Comparison of ENCODE assay signal across 8 cellular contexts in genomic region chr1:202410854-202411357, GRCh38.
DNase-seq lines count a peak whose midpoint lies in the region; ATAC-seq, FAIRE-seq and TF ChIP-seq lines count a peak whose summit lies in the region.
"Not testable (repeated sequence)": the region's sequence is repeated elsewhere in the genome, so short reads cannot be mapped to it uniquely, and the experiment has no call there.

No MANE protein-coding gene starts in this region.

- not testable (repeated sequence) for H3K79me1 ChIP-seq in H1 (ENCODE audit: low read depth, low read length)

- not testable (repeated sequence) for H3K27me3 Mint-ChIP-seq in HFFc6 (ENCODE audit: insufficient read depth); nephron (ENCODE audit: low read depth)

- H3K18ac ChIP-seq in H1 (ENCODE audit: extremely low read depth, low read length) = not testable (repeated sequence)

- H3K4me1 ChIP-seq in PC-3 (ENCODE audit: insufficient read depth, low read length); H1 (replicated peaks in 1 of 4; ENCODE audit: control insufficient read depth in 3 of 4, insufficient read depth in 4 of 4, low read length in 3 of 4): not testable (repeated sequence)
- H3K4me1 ChIP-seq in adipocyte (ENCODE audit: control insufficient read depth, insufficient read depth, low read length) (peaks cover 43% of the 10 kb centered on the region), heart right ventricle (peaks cover 0 to 76% (median 41%) of the 10 kb centered on the region in 9 donors)

- H4K8ac ChIP-seq in H1 (ENCODE audit: extremely low read depth, insufficient read depth, low read length) = not testable (repeated sequence)

- not testable (repeated sequence) for H4K91ac ChIP-seq in H1 (replicated peaks; ENCODE audit: insufficient read length, low read length)

- not testable (repeated sequence) for BruUV-seq in PC-3 (replicated peaks; lab: Mats Ljungman, UMichigan)

- not testable (repeated sequence) for H3K36me3 ChIP-seq in PC-3 (ENCODE audit: low read depth, low read length); adipocyte (ENCODE audit: control insufficient read depth, insufficient read depth, low read length, severe bottlenecking); H1 (ENCODE audit: control insufficient read depth in 2 of 4, insufficient read depth in 4 of 4, low read length in 3 of 4); heart right ventricle

- not testable (repeated sequence) for H3K56ac ChIP-seq in H1 (replicated peaks; ENCODE audit: insufficient read length, low read depth, low read length)

- not testable (repeated sequence) for TF ChIP-seq RAD21 in H1 (IDR thresholded peaks at IDR 0.05 in 1 of 2, conservative IDR thresholded peaks at IDR 0.05 in 1 of 2; ENCODE audit: low read depth in 2 of 2, low read length in 2 of 2)

- not testable (repeated sequence) for H2BK120ac ChIP-seq in H1 (replicated peaks; ENCODE audit: low read depth, low read length)

- H3K79me2 ChIP-seq in PC-3 (ENCODE audit: low read length); H1 (ENCODE audit: control insufficient read depth in 1 of 2, insufficient read depth in 2 of 2, low read length in 2 of 2): not testable (repeated sequence)

- H3K27ac Mint-ChIP-seq in HFFc6 = peak overlapping the region; percentile 79
- H3K27ac Mint-ChIP-seq in nephron = peak overlapping the region; percentile 57 to 71 (median 63)

- not testable (repeated sequence) for H4K5ac ChIP-seq in H1 (ENCODE audit: insufficient read length, low read depth, low read length)

- not testable (repeated sequence) for H4K20me1 ChIP-seq in PC-3 (ENCODE audit: low read length); H1 (replicated peaks in 1 of 2; ENCODE audit: control insufficient read depth in 1 of 2, insufficient read depth in 2 of 2, low read length in 2 of 2)

- H3K36me3 Mint-ChIP-seq in HFFc6 (ENCODE audit: low read depth); nephron (ENCODE audit: low read depth): not testable (repeated sequence)

- not testable (repeated sequence) for H3K27me3 ChIP-seq in PC-3 (ENCODE audit: low read length); adipocyte (replicated peaks; ENCODE audit: control insufficient read depth, insufficient read depth, low read length); H1 (replicated peaks in 1 of 4; ENCODE audit: control insufficient read depth in 3 of 4, extremely low read depth in 1 of 4, insufficient read depth in 3 of 4, low read length in 3 of 4); heart right ventricle

- TF ChIP-seq POLR2A in H1 (IDR thresholded peaks at IDR 0.05; ENCODE audit: control extremely low read depth in 1 of 2, low read depth in 2 of 2, low read length in 2 of 2) = not testable (repeated sequence)

- not testable (repeated sequence) for H3F3A ChIP-seq in PC-3 (ENCODE audit: low read length, unreplicated experiment)

- H3K23me2 ChIP-seq in H1 (ENCODE audit: low read depth, low read length) = not testable (repeated sequence)

- H2BK12ac ChIP-seq in H1 (ENCODE audit: low read depth, low read length) = not testable (repeated sequence)

- not testable (repeated sequence) for H3K4ac ChIP-seq in H1 (replicated peaks; ENCODE audit: insufficient read length, low read depth, low read length)

- not testable (repeated sequence) for H2AFZ ChIP-seq in PC-3 (ENCODE audit: low read length); H1 (ENCODE audit: low read length)

- H3K9me3 Mint-ChIP-seq in HFFc6, nephron: not testable (repeated sequence)

- not testable (repeated sequence) for TF ChIP-seq CTCF in HFFc6 (IDR thresholded peaks at IDR 0.05); PC-3 (conservative IDR thresholded peaks at IDR 0.05; ENCODE audit: low read depth, low read length); H1 (IDR thresholded peaks at IDR 0.05; ENCODE audit: control extremely low read depth in 1 of 3, insufficient read depth in 1 of 3, low read depth in 1 of 3, low read length in 3 of 3); heart right ventricle (IDR thresholded peaks at IDR 0.05); nephron (IDR thresholded peaks at IDR 0.05; ENCODE audit: unreplicated experiment in 3 of 3)

- not testable (repeated sequence) for TF ChIP-seq EP300 in H1 (IDR thresholded peaks at IDR 0.05; ENCODE audit: borderline replicate concordance in 1 of 2, low read depth in 2 of 2, low read length in 2 of 2)

- intact Hi-C loops in PC-3 (cut with micrococcal nuclease) = not testable (repeated sequence)
- intact Hi-C loops in heart right ventricle (cut with DNase I) = loop anchor here in 1 of 10 donors (5.0 kb wide), 1 partner anchor 64 kb away; the partner anchor contains the start of gene PPP1R12B

- peak; percentile 70 for DNase-seq in DMS 273 (lab: John Stamatoyannopoulos, UW; ENCODE audit: unreplicated experiment)
- DNase-seq in HFFc6 = peak; percentile 51
- peak; percentile 50 for DNase-seq in PC-3
- DNase-seq in adipocyte (ENCODE audit: low read depth) = peak; percentile 24
- not testable (repeated sequence) for DNase-seq in H1 (ENCODE audit: low read depth in 1 of 2, low spot score in 2 of 2); heart right ventricle; substantia nigra (lab: John Stamatoyannopoulos, UW)

- H3K4me3 Mint-ChIP-seq in HFFc6 = peak overlapping the region; percentile 58
- H3K4me3 Mint-ChIP-seq in nephron = peak overlapping the region in 1 of 3 experiments; percentile 59

- not testable (repeated sequence) for H2BK15ac ChIP-seq in H1 (ENCODE audit: low read length)

- 61% methylated on average over 5 of the region's 5 CpGs; no CpG with 5 or more reads in 1 of the 2 experiments for whole genome bisulfite sequencing in H1 (ENCODE audit: extremely low coverage in 1 of 2, insufficient coverage in 1 of 2, insufficient read length in 1 of 2, insufficient replicate concordance in 2 of 2, low coverage in 1 of 2, low lambda C conversion rate in 2 of 2, missing lambda C conversion rate in 1 of 2), 2 experiments
- WGBS in heart right ventricle, 2 donors = 23 to 34% methylated on average over 5 of the region's 5 CpGs

- H2BK20ac ChIP-seq in H1 (ENCODE audit: low read length) = not testable (repeated sequence)

- peak overlapping the region; percentile 34; the same call in 1 of the 2 replicates for H3K4me2 ChIP-seq in PC-3 (ENCODE audit: low read length)
- H3K4me2 ChIP-seq in H1 (ENCODE audit: insufficient read depth in 1 of 2, low read depth in 2 of 2, low read length in 2 of 2) = peak overlapping the region; percentile 18 to 32; a peak in 2 of 4 replicates

- not testable (repeated sequence) for FAIRE-seq in H1 (lab: Jason Lieb, UNC)

- POLR2A ChIA-PET in PC-3 (lab: Charles Lee; ENCODE audit: unreplicated experiment); H1 (lab: Charles Lee; ENCODE audit: partially characterized antibody): not testable (repeated sequence)

- not testable (repeated sequence) for H3K9me3 ChIP-seq in PC-3 (ENCODE audit: low read length); adipocyte (ENCODE audit: control insufficient read depth, low read length); H1 (ENCODE audit: insufficient read depth in 2 of 2, low read depth in 1 of 2, low read length in 1 of 2); heart right ventricle

- peaks cover 42% of the 10 kb centered on the region for H3K4me1 Mint-ChIP-seq in HFFc6 (ENCODE audit: low read depth)
- peaks cover 43% of the 10 kb centered on the region for H3K4me1 Mint-ChIP-seq in nephron

- H3K9ac ChIP-seq in PC-3 (ENCODE audit: low read length); H1 (replicated peaks in 1 of 4; ENCODE audit: extremely low read depth in 1 of 4, low read depth in 3 of 4, low read length in 3 of 4): not testable (repeated sequence)
- peak overlapping the region; percentile 33 for H3K9ac ChIP-seq in adipocyte (ENCODE audit: low read length)

- ATAC-seq in PC-3 = not testable (repeated sequence)
- ATAC-seq in heart right ventricle = peak; percentile 62 to 87 (median 78)

- not testable (repeated sequence) for H3K23ac ChIP-seq in H1 (ENCODE audit: insufficient read length)

- not testable (repeated sequence) for H2BK5ac ChIP-seq in H1 (ENCODE audit: low read depth, low read length)

- not testable (repeated sequence) for H3K4me3 ChIP-seq in PC-3 (ENCODE audit: low read length); H1 (ENCODE audit: extremely low read depth in 1 of 4, insufficient read depth in 2 of 4, low read depth in 3 of 4, low read length in 4 of 4); heart right ventricle
- peak overlapping the region; percentile 50 for H3K4me3 ChIP-seq in adipocyte (ENCODE audit: low read length)

- H2AK5ac ChIP-seq in H1 (ENCODE audit: low read depth, low read length) = not testable (repeated sequence)

- H3K27ac ChIP-seq in PC-3 (ENCODE audit: low read length) (peak overlapping the region; percentile 40; the same call in 1 of the 2 replicates), heart right ventricle (peak overlapping the region; percentile 52 to 86 (median 76)), substantia nigra (ENCODE audit: low read depth, low read length, poor library complexity, severe bottlenecking) (peak overlapping the region; percentile 37)
- not testable (repeated sequence) for H3K27ac ChIP-seq in H1 (ENCODE audit: low read depth, low read length)

- not testable (repeated sequence) for H3K9me2 ChIP-seq in PC-3 (replicated peaks; ENCODE audit: low read length)

- CTCF ChIA-PET in PC-3 (lab: Charles Lee) = not testable (repeated sequence)
- CTCF ChIA-PET in H1 (lab: Charles Lee; ENCODE audit: partially characterized antibody) = interaction anchor here (0.5 to 0.9 kb wide), 5 partner anchors 11 to 309 kb away, joined by 3 read pairs; no protein-coding TSS in a partner anchor

- H3K14ac ChIP-seq in H1 (ENCODE audit: insufficient read length) = not testable (repeated sequence)
